Comparison of ENCODE assay signal across 1 cellular context in the genomic region with DNA sequence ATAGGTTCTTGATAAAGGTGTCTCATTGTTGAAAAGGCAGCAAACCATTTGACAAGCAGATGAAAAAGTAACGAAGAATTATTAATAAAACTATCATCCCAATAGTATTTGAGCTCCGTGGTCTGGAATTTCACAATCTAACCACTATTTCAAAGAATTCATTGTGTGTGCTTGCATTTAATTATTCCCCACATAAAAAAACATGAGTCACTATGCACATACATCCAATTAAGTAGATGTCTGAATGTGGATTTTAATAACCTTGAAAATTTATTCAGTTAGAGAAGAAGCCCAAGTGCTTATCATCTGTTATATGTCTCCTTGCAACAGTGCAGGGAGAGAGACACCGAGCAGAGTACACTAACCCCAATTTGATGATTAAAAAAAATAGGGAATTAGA.
TF ChIP-seq lines count a peak whose summit lies in the region.

No MANE protein-coding gene starts in this region.

TF ChIP-seq in HepG2, 621 proteins besides CTCF, POLR2A, EP300 and RAD21 (continued from another document):
- TF ChIP-seq, protein P1, sequence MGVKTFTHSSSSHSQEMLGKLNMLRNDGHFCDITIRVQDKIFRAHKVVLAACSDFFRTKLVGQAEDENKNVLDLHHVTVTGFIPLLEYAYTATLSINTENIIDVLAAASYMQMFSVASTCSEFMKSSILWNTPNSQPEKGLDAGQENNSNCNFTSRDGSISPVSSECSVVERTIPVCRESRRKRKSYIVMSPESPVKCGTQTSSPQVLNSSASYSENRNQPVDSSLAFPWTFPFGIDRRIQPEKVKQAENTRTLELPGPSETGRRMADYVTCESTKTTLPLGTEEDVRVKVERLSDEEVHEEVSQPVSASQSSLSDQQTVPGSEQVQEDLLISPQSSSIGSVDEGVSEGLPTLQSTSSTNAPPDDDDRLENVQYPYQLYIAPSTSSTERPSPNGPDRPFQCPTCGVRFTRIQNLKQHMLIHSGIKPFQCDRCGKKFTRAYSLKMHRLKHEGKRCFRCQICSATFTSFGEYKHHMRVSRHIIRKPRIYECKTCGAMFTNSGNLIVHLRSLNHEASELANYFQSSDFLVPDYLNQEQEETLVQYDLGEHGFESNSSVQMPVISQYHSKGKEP (CRISPR knock-in tag; IDR thresholded peaks at IDR 0.05): no peak
- TF ChIP-seq ZC3H13 (CRISPR knock-in tag; IDR thresholded peaks at IDR 0.05): no peak
- TF ChIP-seq ZNF629 (CRISPR knock-in tag; conservative IDR thresholded peaks at IDR 0.05): no peak
- TF ChIP-seq TOPORS (CRISPR knock-in tag; IDR thresholded peaks at IDR 0.05): no peak
